Comparison of ENCODE assay signal across 27 cellular contexts in genomic region chr22:29213481-29213880, GRCh38. TPM values are rescaled to one million over a fixed set of nuclear protein-coding genes. Genes with fewer than 3 reads are reported as not detected.
"Had no signal": no experiment of that assay in that cellular context is flagged by ENCODE, and none has a peak within 500 bp of the region (broad histone marks: within the 10 kb centered on the region; RNA-seq: fewer than 3 reads in every experiment).

No MANE protein-coding gene starts in this region.

- H3K9ac ChIP-seq: KMS-11 had no signal

- H3K4me2 ChIP-seq: KMS-11 had no signal

- H3K4me3 ChIP-seq: cardiac muscle cell had no signal

- ATAC-seq: activated CD4-positive, alpha-beta T cell treated with anti-CD3 and anti-CD28 coated beads for 36 hours; activated CD4-positive, CD25-positive, alpha-beta regulatory T cell treated with anti-CD3 and anti-CD28 coated beads, Interleukin-2, amount 50 U/mL, for 24 hours; activated CD8-positive, alpha-beta T cell treated with anti-CD3 and anti-CD28 coated beads, Interleukin-2, amount 10 ng/mL, durations not matched to agents 7 days and 5 days; activated naive CD8-positive, alpha-beta T cell treated with anti-CD3 and anti-CD28 coated beads, Interleukin-2, amount 50 U/mL, for 24 hours had no signal

- H3K36me3 ChIP-seq: cardiac muscle cell had no signal

- DNase-seq: activated CD4-positive, alpha-beta T cell treated with anti-CD3 and anti-CD28 coated beads for 36 hours; activated CD4-positive, alpha-beta T cell treated with anti-CD3 and anti-CD28 coated beads, Interleukin-2, amount 10 ng/mL, durations not matched to agents 7 days and 5 days; activated CD4-positive, alpha-beta T cell treated with anti-CD3 and anti-CD28 coated beads, Interleukin-2, amount 50 U/mL, for 48 hours; activated CD8-positive, alpha-beta memory T cell treated with anti-CD3 and anti-CD28 coated beads, Interleukin-2, amount 50 U/mL, for 4 hours; activated CD8-positive, alpha-beta T cell treated with anti-CD3 and anti-CD28 coated beads, Interleukin-2, amount 10 ng/mL, durations not matched to agents 7 days and 5 days; activated effector memory CD4-positive, alpha-beta T cell treated with Interleukin-2 at 50 U/mL for 16 hours; activated naive CD4-positive, alpha-beta T cell treated with anti-CD3 and anti-CD28 coated beads, Interleukin-2, amount 10 ng/mL, durations not matched to agents 7 days and 5 days; activated naive CD8-positive, alpha-beta T cell treated with anti-CD3 and anti-CD28 coated beads, Interleukin-2, amount 50 U/mL, for 24 hours; activated T-cell treated with anti-CD3 and anti-CD28 coated beads for 4 hours; activated T-cell treated with anti-CD3 and anti-CD28 coated beads, Interleukin-2, amount 50 U/mL, for 48 hours; amniotic stem cell; NCI-H1092 treated with DMSO at 0.1 percent for 48 hours; NCI-H1417; NCI-H146; NCI-H187; NCI-H2029 treated with DMSO at 0.1 percent for 48 hours; NCI-H2107; NCI-H2171; NCI-H510A; NCI-H526; NCI-H748 treated with DMSO at 0.1 percent for 48 hours; NK-92 treated with Interleukin-12 subunit alpha and Interleukin-12 subunit beta, amount 100 ng/mL, for 24 hours; Right ventricle myocardium superior had no signal

- H3K27ac ChIP-seq: cardiac muscle cell, KMS-11 had no signal

- H3K27me3 ChIP-seq: cardiac muscle cell had no signal

RNA-seq across cellular contexts. Expression of gene EMID1, which starts 7.8 kb away (rescaled TPM):
- total RNA-seq: activated CD4-positive, alpha-beta T cell treated with anti-CD3 and anti-CD28 coated beads for 36 hours; activated CD4-positive, alpha-beta T cell treated with anti-CD3 and anti-CD28 coated beads, Interleukin-2, amount 10 ng/mL, durations not matched to agents 7 days and 5 days; activated CD8-positive, alpha-beta T cell treated with anti-CD3 and anti-CD28 coated beads, Interleukin-2, amount 10 ng/mL, durations not matched to agents 7 days and 5 days; OCI-LY7 had no signal
